Comparison of ENCODE assay signal across 12 cellular contexts in the genomic region with DNA sequence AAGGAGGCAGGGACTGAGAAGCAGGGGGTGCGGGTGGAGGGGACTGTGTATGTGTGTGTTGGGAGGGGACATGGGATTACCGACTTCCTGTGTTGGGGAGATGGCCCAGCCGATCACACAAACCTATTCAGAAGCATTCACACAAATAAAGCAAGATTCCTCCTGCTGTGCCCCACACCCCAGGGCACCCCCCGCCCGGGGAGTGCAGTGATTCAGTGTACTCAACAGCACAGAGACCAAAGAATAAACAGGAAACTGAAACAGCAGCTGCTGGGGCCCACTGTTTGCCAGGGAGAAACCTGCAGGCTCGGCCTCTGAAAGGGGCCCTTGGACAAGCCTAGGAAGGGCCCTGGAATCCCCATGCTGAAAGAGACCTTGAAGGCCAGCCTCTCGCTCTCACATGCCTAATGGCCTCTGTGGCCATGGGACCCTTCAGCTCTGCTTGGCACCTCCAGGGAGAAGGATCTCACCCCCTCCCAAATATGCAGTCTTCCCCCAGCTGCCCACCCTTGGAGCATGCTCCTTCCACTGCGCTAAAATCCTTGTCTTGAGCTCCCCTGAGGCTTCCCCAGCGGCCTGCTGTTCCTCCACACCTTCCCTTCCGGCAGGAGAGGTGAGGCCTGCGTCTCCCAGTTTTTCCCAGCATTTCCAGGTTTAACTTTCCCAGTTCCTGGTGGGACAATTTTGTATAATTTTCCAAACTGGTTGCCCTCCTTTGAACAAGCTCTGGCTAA.
DNase-seq lines count a peak whose midpoint lies in the region; TF ChIP-seq lines count a peak whose summit lies in the region.
"Had no signal": no experiment of that assay in that cellular context is flagged by ENCODE, and none has a peak within 500 bp of the region (broad histone marks: within the 10 kb centered on the region; RNA-seq: fewer than 3 reads in every experiment).

No MANE protein-coding gene starts in this region.

- no peaks in the 10 kb centered on the region for H3K9me3 ChIP-seq in H9 (ENCODE audit: control insufficient read depth, low read depth, low read length)

- H3K36me3 Mint-ChIP-seq in H9 (ENCODE audit: insufficient read depth in 1 of 3, low read depth in 3 of 3) (peaks cover 0 to 7% (median 2%) of the 10 kb centered on the region in 3 experiments; a peak in 3 of 7 replicates), osteocyte (ENCODE audit: unreplicated experiment) (peaks cover 23% of the 10 kb centered on the region)
- H3K36me3 Mint-ChIP-seq in T-helper 2 cell treated with Interferon-gamma antibody and Interleukin-4, amounts not matched to agents 5 μg/mL and 100 μg/mL, for 36 hours (ENCODE audit: low read depth): no peaks in the 10 kb centered on the region
- H3K36me3 Mint-ChIP-seq: activated naive CD8-positive, alpha-beta T cell treated with anti-CD3 and anti-CD28 coated beads, Interleukin-2, amount 10 ng/mL, durations not matched to agents 7 days and 5 days had no signal

- peaks cover 3 to 11% of the 10 kb centered on the region in 2 experiments; a peak in 4 of 5 replicates for H3K9me3 Mint-ChIP-seq in H9
- H3K9me3 Mint-ChIP-seq in osteocyte (ENCODE audit: unreplicated experiment): peaks cover 5% of the 10 kb centered on the region
- no peaks in the 10 kb centered on the region for H3K9me3 Mint-ChIP-seq in T-helper 2 cell treated with Interferon-gamma antibody and Interleukin-4, amounts not matched to agents 5 μg/mL and 100 μg/mL, for 36 hours
- H3K9me3 Mint-ChIP-seq: activated naive CD8-positive, alpha-beta T cell treated with anti-CD3 and anti-CD28 coated beads, Interleukin-2, amount 10 ng/mL, durations not matched to agents 7 days and 5 days had no signal

- no peak overlapping the region for H3K18ac ChIP-seq in H9 (ENCODE audit: insufficient read length, low read depth, low read length)

- H3K4me1 Mint-ChIP-seq in H9 (peaks cover 17 to 28% of the 10 kb centered on the region in 2 experiments), osteocyte (ENCODE audit: unreplicated experiment) (no peaks in the 10 kb centered on the region)
- peaks cover 3% of the 10 kb centered on the region for H3K4me1 Mint-ChIP-seq in T-helper 2 cell treated with Interferon-gamma antibody and Interleukin-4, amounts not matched to agents 5 μg/mL and 100 μg/mL, for 36 hours (ENCODE audit: low read depth)

- no peak overlapping the region for H3K27ac ChIP-seq in H9 (ENCODE audit: insufficient read length, low read depth, low read length)

- H2BK20ac ChIP-seq in H9 (ENCODE audit: low read depth, low read length, poor library complexity, severe bottlenecking): no peak overlapping the region

- no peak overlapping the region for H3T11ph ChIP-seq in H9 (ENCODE audit: low read length)

- no peaks in the 10 kb centered on the region for H3K79me1 ChIP-seq in H9 (ENCODE audit: insufficient read depth, low read depth, low read length, poor library complexity, severe bottlenecking)

- no peaks in the 10 kb centered on the region for H3K4me1 ChIP-seq in H9 (ENCODE audit: insufficient read depth, low read length)

- H3K4me2 ChIP-seq in H9 (ENCODE audit: insufficient read depth, insufficient read length, low read length): no peak overlapping the region

- H4K8ac ChIP-seq in H9 (replicated peaks; ENCODE audit: insufficient read length, low read depth, low read length): no peak overlapping the region

- no peak overlapping the region for H4K5ac ChIP-seq in H9 (ENCODE audit: insufficient read length, low read depth, low read length)

- no peak overlapping the region for H2BK12ac ChIP-seq in H9 (ENCODE audit: insufficient read length, low read depth, low read length)

- no CpG with 5 or more reads among the region's 11 CpGs for WGBS in H9 (ENCODE audit: extremely low coverage, insufficient read length, low lambda C conversion rate)

- no peak overlapping the region for H4K91ac ChIP-seq in H9 (ENCODE audit: insufficient read length, low read depth, low read length)

- H3K4me3 ChIP-seq in choroid plexus epithelial cell (ENCODE audit: low read depth, low read length): no peak overlapping the region

- peak overlapping the region; percentile 28 to 95 (median 93); a peak in 6 of 7 replicates for H3K27ac Mint-ChIP-seq in H9
- H3K27ac Mint-ChIP-seq in osteocyte (ENCODE audit: unreplicated experiment): peak overlapping the region; percentile 89
- no peak overlapping the region for H3K27ac Mint-ChIP-seq in T-helper 2 cell treated with Interferon-gamma antibody and Interleukin-4, amounts not matched to agents 5 μg/mL and 100 μg/mL, for 36 hours
- H3K27ac Mint-ChIP-seq: activated naive CD8-positive, alpha-beta T cell treated with anti-CD3 and anti-CD28 coated beads, Interleukin-2, amount 10 ng/mL, durations not matched to agents 7 days and 5 days had no signal

- H3K4me3 Mint-ChIP-seq in H9 (no peak overlapping the region; a peak in 1 of 5 replicates), osteocyte (ENCODE audit: unreplicated experiment) (peak overlapping the region; percentile 30)
- no peak overlapping the region for H3K4me3 Mint-ChIP-seq in T-helper 2 cell treated with Interferon-gamma antibody and Interleukin-4, amounts not matched to agents 5 μg/mL and 100 μg/mL, for 36 hours
- H3K4me3 Mint-ChIP-seq: activated naive CD8-positive, alpha-beta T cell treated with anti-CD3 and anti-CD28 coated beads, Interleukin-2, amount 10 ng/mL, durations not matched to agents 7 days and 5 days had no signal

- H3K27me3 ChIP-seq in H9 (ENCODE audit: insufficient read depth, low read length): no peaks in the 10 kb centered on the region

- no peak overlapping the region for H2BK120ac ChIP-seq in H9 (ENCODE audit: low read depth, low read length, poor library complexity, severe bottlenecking)

- no peak overlapping the region for H2BK5ac ChIP-seq in H9 (ENCODE audit: insufficient read length, low read length)

- H3K14ac ChIP-seq in H9 (ENCODE audit: insufficient read depth, low read length): no peak overlapping the region

- TF ChIP-seq CTCF in H9 (conservative IDR thresholded peaks at IDR 0.05) (no peak), choroid plexus epithelial cell (conservative IDR thresholded peaks at IDR 0.05; ENCODE audit: low read depth, low read length) (no peak), osteocyte (IDR thresholded peaks at IDR 0.05) (no peak)

- no peaks in the 10 kb centered on the region for H3K23me2 ChIP-seq in H9 (ENCODE audit: insufficient read length, low read depth, low read length, poor library complexity, severe bottlenecking)

- H3K4ac ChIP-seq in H9 (ENCODE audit: low read depth, low read length): no peak overlapping the region

- no peak overlapping the region for H3K56ac ChIP-seq in H9 (ENCODE audit: insufficient read length, low read depth, low read length)

- peak; percentile 53 for DNase-seq in H9
- DNase-seq in NCI-H2196 (lab: John Stamatoyannopoulos, UW; ENCODE audit: unreplicated experiment): peak; percentile 45
- DNase-seq in choroid plexus epithelial cell (ENCODE audit: low read depth): peak; percentile 65
- no peak for DNase-seq in osteocyte (ENCODE audit: extremely low spot score, unreplicated experiment)
- DNase-seq in T-helper 2 cell treated with Interferon-gamma antibody and Interleukin-4, amounts not matched to agents 5 μg/mL and 100 μg/mL, for 36 hours (ENCODE audit: low spot score): no peak
- DNase-seq in NCI-H2171 (lab: John Stamatoyannopoulos, UW): no peak
- no peak for DNase-seq in central memory CD4-positive, alpha-beta T cell
- DNase-seq in activated CD4-positive, CD25-positive, alpha-beta regulatory T cell (lab: John Stamatoyannopoulos, UW): no peak
- DNase-seq: activated naive CD8-positive, alpha-beta T cell treated with anti-CD3 and anti-CD28 coated beads, Interleukin-2, amount 10 ng/mL, durations not matched to agents 7 days and 5 days; NCI-H446; stimulated activated CD4-positive, alpha-beta T cell treated with anti-CD3 and anti-CD28 coated beads, Interleukin-15, amount 100 ng/mL, for 24 hours; substantia nigra had no signal

- no peak overlapping the region for H3K9ac ChIP-seq in H9 (ENCODE audit: extremely low read depth, insufficient read length, low read length)

- H4K20me1 ChIP-seq in H9 (ENCODE audit: control insufficient read depth, insufficient read depth, insufficient read length): no peaks in the 10 kb centered on the region

- no peak overlapping the region for H2AK5ac ChIP-seq in H9 (ENCODE audit: insufficient read length, low read length)

- H3K27me3 Mint-ChIP-seq in H9 (ENCODE audit: low read depth) (peaks cover 4% of the 10 kb centered on the region; the same call in 1 of the 2 replicates), osteocyte (ENCODE audit: unreplicated experiment) (no peaks in the 10 kb centered on the region)
- H3K27me3 Mint-ChIP-seq in T-helper 2 cell treated with Interferon-gamma antibody and Interleukin-4, amounts not matched to agents 5 μg/mL and 100 μg/mL, for 36 hours (ENCODE audit: low read depth): peaks cover 3% of the 10 kb centered on the region

- no peaks in the 10 kb centered on the region for H3K79me2 ChIP-seq in H9 (ENCODE audit: insufficient read depth, low read length)

- no peak overlapping the region for H2AFZ ChIP-seq in H9 (ENCODE audit: low read length)

- H3K23ac ChIP-seq in H9 (ENCODE audit: insufficient read length, low read depth, low read length): no peak overlapping the region

- no peak overlapping the region for H2BK15ac ChIP-seq in H9 (ENCODE audit: low read depth, low read length)

Comparison
In these comparisons a context has a peak if more than half of its experiments do, and no peak if none do; other contexts are left out.
1. DNase-seq: peak in H9 (single experiment), NCI-H2196 (single experiment) and choroid plexus epithelial cell (single experiment); none in osteocyte (single experiment), T-helper 2 cell treated with Interferon-gamma antibody and Interleukin-4, amounts not matched to agents 5 μg/mL and 100 μg/mL, for 36 hours (single experiment), NCI-H2171 (single experiment), central memory CD4-positive, alpha-beta T cell (single experiment) and activated CD4-positive, CD25-positive, alpha-beta regulatory T cell (0 of 4).